29 cellular contexts compared by ENCODE assay signal in genomic region chr11:19552684-19553083, GRCh38.
A peak's percentile ranks its signal among the peaks of the same experiment; 100 is the strongest.
DNase-seq lines count a peak whose midpoint lies in the region; ATAC-seq and TF ChIP-seq lines count a peak whose summit lies in the region.
"Had no signal": no experiment of that assay in that cellular context is flagged by ENCODE, and none has a peak within 500 bp of the region (broad histone marks: within the 10 kb centered on the region; RNA-seq: fewer than 3 reads in every experiment).

No MANE protein-coding gene starts in this region.

- intact Hi-C loops in Right ventricle myocardium inferior (cut with DNase I), result loop anchor here (1.0 to 5.0 kb wide), 5 partner anchors 225 to 481 kb away; no protein-coding TSS in a partner anchor

- ATAC-seq in Right ventricle myocardium inferior (no peak), GM18502 (IDR thresholded peaks at IDR 0.05; ENCODE audit: poor library complexity, unreplicated experiment) (no peak), GM18870 (IDR thresholded peaks at IDR 0.05; ENCODE audit: unreplicated experiment) (no peak)
- ATAC-seq: GM12878, K562 had no signal

- TF ChIP-seq CTCF in neural crest cell (conservative IDR thresholded peaks at IDR 0.05), result no peak

- H3K9me3 ChIP-seq in ectodermal cell (ENCODE audit: control insufficient read depth, low read length), result no peaks in the 10 kb centered on the region
- H3K9me3 ChIP-seq: BE2C, HAP-1 had no signal

- H3K27me3 Mint-ChIP-seq in neural crest cell (ENCODE audit: low read depth), result no peaks in the 10 kb centered on the region

- no peak overlapping the region for H3K4me3 ChIP-seq in ectodermal cell (ENCODE audit: insufficient read depth, low read depth, low read length)
- H3K4me3 ChIP-seq: GM12878, GM23248, HAP-1, K562, PC-9 had no signal

- H3K4me1 Mint-ChIP-seq in neural crest cell, result peaks cover 36% of the 10 kb centered on the region

- H3K27ac ChIP-seq in ectodermal cell (ENCODE audit: insufficient read depth, low read depth, low read length, poor library complexity, severe bottlenecking), result peak overlapping the region; percentile 87
- H3K27ac ChIP-seq: 22Rv1, GM23248, PC-9, RWPE1 had no signal

- no peaks in the 10 kb centered on the region for H3K36me3 Mint-ChIP-seq in neural crest cell (ENCODE audit: low read depth)
- H3K36me3 Mint-ChIP-seq: CD14-positive monocyte; CD8-positive, alpha-beta memory T cell had no signal

- WGBS in ectodermal cell, 2 experiments, result 36 to 40% methylated on average over 7 of the region's 7 CpGs

- H3K4me1 ChIP-seq in ectodermal cell (ENCODE audit: control insufficient read depth, insufficient read depth, low read length), result peaks cover 39% of the 10 kb centered on the region
- H3K4me1 ChIP-seq: BE2C, HAP-1 had no signal

- H3K27ac Mint-ChIP-seq in neural crest cell (ENCODE audit: unreplicated experiment), result peak overlapping the region; percentile 82
- H3K27ac Mint-ChIP-seq: CD8-positive, alpha-beta memory T cell; HFFc6 had no signal

- peak overlapping the region; percentile 56 for H3K4me3 Mint-ChIP-seq in neural crest cell
- H3K4me3 Mint-ChIP-seq: CD14-positive monocyte; CD8-positive, alpha-beta memory T cell; HFFc6 had no signal

- H3K27me3 ChIP-seq in ectodermal cell (ENCODE audit: control insufficient read depth, insufficient read depth, low read length, poor library complexity, severe bottlenecking), result no peaks in the 10 kb centered on the region
- H3K27me3 ChIP-seq: BE2C had no signal

- H3K36me3 ChIP-seq in ectodermal cell (ENCODE audit: control insufficient read depth, insufficient read depth, low read length), result no peaks in the 10 kb centered on the region
- H3K36me3 ChIP-seq: BE2C, HAP-1 had no signal

- peak; percentile 43 for DNase-seq in Ammon's horn (ENCODE audit: low spot score)
- peak; percentile 45 for DNase-seq in medulla oblongata (ENCODE audit: extremely low spot score)
- peak; percentile 36 for DNase-seq in neural crest cell (ENCODE audit: low read depth, low spot score)
- no peak for DNase-seq in NOMO-1 treated with DMSO at 0.1 percent for 48 hours (lab: John Stamatoyannopoulos, UW; ENCODE audit: unreplicated experiment)
- no peak for DNase-seq in Right ventricle myocardium inferior (ENCODE audit: missing footprints)
- DNase-seq: BE2C; CD8-positive, alpha-beta memory T cell; DMS79; EL; GDM1; GM23248; HFFc6; Kasumi-1; NCI-H1092 treated with DMSO at 0.1 percent for 48 hours; NCI-H1436 treated with DMSO at 0.1 percent for 48 hours; NCI-H187 treated with DMSO at 0.1 percent for 48 hours; NCI-H2107; NK-92 treated with Interleukin-12 subunit alpha and Interleukin-12 subunit beta, amount 100 ng/mL, for 24 hours; SHP77 treated with DMSO at 0.1 percent for 48 hours had no signal

- H3K9me3 Mint-ChIP-seq in neural crest cell, result no peaks in the 10 kb centered on the region
- H3K9me3 Mint-ChIP-seq: CD8-positive, alpha-beta memory T cell; HFFc6 had no signal

Comparison
In these comparisons a context has a peak if more than half of its experiments do, and no peak if none do; other contexts are left out.
1. DNase-seq: peak in Ammon's horn (single experiment), medulla oblongata (single experiment) and neural crest cell (single experiment); none in NOMO-1 treated with DMSO at 0.1 percent for 48 hours (single experiment) and Right ventricle myocardium inferior (single experiment).